ENCODE assay signal across 8 cellular contexts in genomic region chr17:750431-751037, GRCh38. TPM values are rescaled to one million over a fixed set of nuclear protein-coding genes. Genes with fewer than 3 reads are reported as not detected.
A peak's percentile ranks its signal among the peaks of the same experiment; 100 is the strongest.
DNase-seq lines count a peak whose midpoint lies in the region; ATAC-seq and TF ChIP-seq lines count a peak whose summit lies in the region.

No MANE protein-coding gene starts in this region.

- peaks cover 16% of the 10 kb centered on the region for H3K36me3 ChIP-seq in MM.1S (replicated peaks; ENCODE audit: insufficient read depth, low read length)
- peaks cover 8% of the 10 kb centered on the region for H3K36me3 ChIP-seq in colonic mucosa
- H3K36me3 ChIP-seq in osteoblast (ENCODE audit: insufficient read depth, low read length), result peaks cover 22% of the 10 kb centered on the region
- peaks cover 47% of the 10 kb centered on the region for H3K36me3 ChIP-seq in WERI-Rb-1

- peaks cover 7% of the 10 kb centered on the region; the same call in 1 of the 2 replicates for H3K4me1 ChIP-seq in MM.1S (ENCODE audit: low read length)
- H3K4me1 ChIP-seq in colonic mucosa, result no peaks in the 10 kb centered on the region
- peaks cover 12% of the 10 kb centered on the region for H3K4me1 ChIP-seq in osteoblast (ENCODE audit: insufficient read depth, low read length)

- DNase-seq in DMS79 treated with DMSO at 0.1 percent for 48 hours (lab: John Stamatoyannopoulos, UW) (peak; percentile 76), MM.1S (no peak), colonic mucosa (no peak), osteoblast (ENCODE audit: insufficient read length, low spot score, missing footprints) (no peak), WERI-Rb-1 (no peak), NCI-H2227 (lab: John Stamatoyannopoulos, UW; ENCODE audit: unreplicated experiment) (no peak)

- no peak overlapping the region for H2AFZ ChIP-seq in MM.1S (ENCODE audit: low read length)
- no peak overlapping the region for H2AFZ ChIP-seq in osteoblast (ENCODE audit: low read length)

- H4K20me1 ChIP-seq in MM.1S (ENCODE audit: insufficient read depth, low read length) (no peaks in the 10 kb centered on the region), osteoblast (ENCODE audit: insufficient read depth, low read length) (peaks cover 17% of the 10 kb centered on the region)

- H3K27me3 ChIP-seq in MM.1S (replicated peaks; ENCODE audit: insufficient read depth, low read length) (no peaks in the 10 kb centered on the region), colonic mucosa (no peaks in the 10 kb centered on the region), osteoblast (ENCODE audit: insufficient read depth, low read length) (no peaks in the 10 kb centered on the region), WERI-Rb-1 (ENCODE audit: insufficient read depth, low read depth, severe bottlenecking) (no peaks in the 10 kb centered on the region)

- intact Hi-C loops in colonic mucosa (cut with DNase I), result no loop called here

- TF ChIP-seq CTCF in MM.1S (IDR thresholded peaks at IDR 0.05; ENCODE audit: low read length), result no peak
- TF ChIP-seq CTCF in colonic mucosa (IDR thresholded peaks at IDR 0.05), result no peak
- TF ChIP-seq CTCF in osteoblast (IDR thresholded peaks at IDR 0.05; ENCODE audit: extremely low read depth, low read depth, low read length), result no peak
- no peak for TF ChIP-seq CTCF in WERI-Rb-1 (IDR thresholded peaks at IDR 0.05; ENCODE audit: low read depth, low read length)

- H3K27ac ChIP-seq in MM.1S (ENCODE audit: low read length) (no peak overlapping the region), colonic mucosa (no peak overlapping the region), osteoblast (ENCODE audit: low read depth, low read length) (peak overlapping the region; percentile 30), WERI-Rb-1 (no peak overlapping the region)

- H3F3A ChIP-seq in MM.1S (ENCODE audit: insufficient read depth, low read length), result 0 out of 2 replicates have a peak, but pooled peaks cover 5% of the 10 kb centered on the region

- H3K4me2 ChIP-seq in MM.1S (ENCODE audit: low read depth, low read length) (peak overlapping the region; percentile 85), osteoblast (ENCODE audit: insufficient read depth, low read length) (peak overlapping the region; percentile 91)

- peak overlapping the region; percentile 65 for H3K4me3 ChIP-seq in MM.1S (ENCODE audit: low read length)
- H3K4me3 ChIP-seq in colonic mucosa, result peak overlapping the region; percentile 99
- H3K4me3 ChIP-seq in osteoblast (ENCODE audit: insufficient read depth, low read length), result peak overlapping the region; percentile 83
- no peak overlapping the region for H3K4me3 ChIP-seq in WERI-Rb-1 (ENCODE audit: low read depth, low read length)

- no peak for ATAC-seq in GM21825 (IDR thresholded peaks at IDR 0.05; ENCODE audit: unreplicated experiment)
- ATAC-seq in GM21367 (IDR thresholded peaks at IDR 0.05; ENCODE audit: unreplicated experiment), result no peak

- H3K79me2 ChIP-seq in MM.1S (ENCODE audit: low read length) (peaks cover 59% of the 10 kb centered on the region), osteoblast (ENCODE audit: insufficient read depth, low read length) (peaks cover 58% of the 10 kb centered on the region)

- no peak overlapping the region for H3K9ac ChIP-seq in MM.1S (ENCODE audit: low read length)
- peak overlapping the region; percentile 15 to 63 for H3K9ac ChIP-seq in colonic mucosa (ENCODE audit: low read depth in 2 of 2, low read length in 2 of 2)

- H3K9me2 ChIP-seq in MM.1S (replicated peaks; ENCODE audit: insufficient read depth, low read length), result no peaks in the 10 kb centered on the region

- H3K9me3 ChIP-seq in MM.1S (replicated peaks; ENCODE audit: insufficient read depth, low read length) (no peaks in the 10 kb centered on the region), colonic mucosa (no peaks in the 10 kb centered on the region), osteoblast (ENCODE audit: low read depth, low read length) (no peaks in the 10 kb centered on the region), WERI-Rb-1 (ENCODE audit: severe bottlenecking) (peaks cover 7% of the 10 kb centered on the region)

RNA-seq across cellular contexts. Expression of gene GEMIN4, which starts 1.5 kb away (rescaled TPM):
- total RNA-seq in colonic mucosa, result 10 to 100 TPM; 12.9 to 31.9 TPM
- 8.7 and 9.7 TPM in 2 replicates for total RNA-seq in osteoblast

RNA-seq across cellular contexts. Expression of gene TLCD3A, which starts 18.1 kb away (rescaled TPM):
- total RNA-seq in colonic mucosa (10 to 100 TPM; 27.0 to 28.8 TPM), osteoblast (19.5 and 28.6 TPM in 2 replicates)

RNA-seq across cellular contexts. Expression of gene GLOD4, which starts 31.5 kb away (rescaled TPM):
- total RNA-seq in colonic mucosa (100 to 1,000 TPM in 1 of 2 donors, 10 to 100 TPM in 1; 89.3 to 103 TPM), osteoblast (39.4 and 43.3 TPM in 2 replicates)

RNA-seq across cellular contexts. Expression of gene MRM3, which starts 31.6 kb away (rescaled TPM):
- total RNA-seq in colonic mucosa, result 10 to 100 TPM; 13.0 to 22.5 TPM
- 16.5 and 19.5 TPM in 2 replicates for total RNA-seq in osteoblast

RNA-seq across cellular contexts. Expression of gene VPS53, which starts 35.9 kb away (rescaled TPM):
- total RNA-seq in colonic mucosa (10 to 100 TPM; 74.9 to 77.5 TPM), osteoblast (22.1 and 25.9 TPM in 2 replicates)
